In genomic region chr1:58929667-58930325, GRCh38 we compare ENCODE assay signal across 11 cellular contexts.
DNase-seq lines count a peak whose midpoint lies in the region; ATAC-seq and TF ChIP-seq lines count a peak whose summit lies in the region.
"Had no signal": no experiment of that assay in that cellular context is flagged by ENCODE, and none has a peak within 500 bp of the region (broad histone marks: within the 10 kb centered on the region; RNA-seq: fewer than 3 reads in every experiment).

No MANE protein-coding gene starts in this region.

- H3K27me3 ChIP-seq in endodermal cell (ENCODE audit: control insufficient read depth, insufficient read depth, low read length, poor library complexity, severe bottlenecking) (peaks cover 17% of the 10 kb centered on the region), WERI-Rb-1 (ENCODE audit: insufficient read depth, low read depth, severe bottlenecking) (no peaks in the 10 kb centered on the region), testis (no peaks in the 10 kb centered on the region)

- H3K27me3 Mint-ChIP-seq in endodermal cell (ENCODE audit: insufficient read depth), result peaks cover 25% of the 10 kb centered on the region

- H3K9me3 ChIP-seq in endodermal cell (ENCODE audit: control insufficient read depth, low read length) (peaks cover 3% of the 10 kb centered on the region), WERI-Rb-1 (ENCODE audit: severe bottlenecking) (no peaks in the 10 kb centered on the region), testis (no peaks in the 10 kb centered on the region)
- H3K9me3 ChIP-seq: lower lobe of right lung had no signal

- peaks cover 5% of the 10 kb centered on the region for H3K4me1 ChIP-seq in endodermal cell (ENCODE audit: control insufficient read depth, insufficient read depth, low read length)
- no peaks in the 10 kb centered on the region for H3K4me1 ChIP-seq in testis

- no peak overlapping the region for H3K27ac ChIP-seq in endodermal cell (ENCODE audit: low read depth, low read length)
- H3K27ac ChIP-seq in WERI-Rb-1, result no peak overlapping the region
- no peak overlapping the region for H3K27ac ChIP-seq in testis
- H3K27ac ChIP-seq: lower lobe of right lung had no signal

- peaks cover 19% of the 10 kb centered on the region for H3K4me1 Mint-ChIP-seq in endodermal cell

- no peak overlapping the region for H3K4me3 Mint-ChIP-seq in endodermal cell

- TF ChIP-seq CTCF in endodermal cell (conservative IDR thresholded peaks at IDR 0.05), result no peak
- TF ChIP-seq CTCF in WERI-Rb-1 (IDR thresholded peaks at IDR 0.05; ENCODE audit: low read depth, low read length), result no peak
- no peak for TF ChIP-seq CTCF in testis (IDR thresholded peaks at IDR 0.05)

- no peaks in the 10 kb centered on the region for H3K9me3 Mint-ChIP-seq in endodermal cell

- H3K36me3 ChIP-seq in endodermal cell (ENCODE audit: control insufficient read depth, insufficient read depth, low read length), result no peaks in the 10 kb centered on the region
- no peaks in the 10 kb centered on the region for H3K36me3 ChIP-seq in WERI-Rb-1
- H3K36me3 ChIP-seq in testis (ENCODE audit: low read depth, missing control alignments), result no peaks in the 10 kb centered on the region
- H3K36me3 ChIP-seq: lower lobe of right lung had no signal

- 86 to 97% methylated on average over 5 to 11 of the region's 11 CpGs for WGBS in endodermal cell (ENCODE audit: insufficient coverage in 1 of 2, insufficient read length in 1 of 2), 2 experiments
- WGBS in testis, 2 donors, result 91 to 93% methylated on average over 11 of the region's 11 CpGs

- DNase-seq in LoVo (ENCODE audit: low spot score) (peak; percentile 68), endodermal cell (peak; percentile 29), NCI-H1930 (lab: John Stamatoyannopoulos, UW) (no peak), WERI-Rb-1 (no peak), testis (no peak)
- DNase-seq in activated CD8-positive, alpha-beta memory T cell treated with anti-CD3 and anti-CD28 coated beads for 4 hours (ENCODE audit: low read depth in 2 of 2), result peak; percentile 53 to 79
- DNase-seq in stimulated activated CD4-positive, alpha-beta T cell treated with anti-CD3 and anti-CD28 coated beads, Interleukin-2, amount 100 ng/mL, for 48 hours, result peak; percentile 34 to 46
- DNase-seq: lower lobe of right lung, NCI-H187 treated with DMSO at 0.1 percent for 48 hours, SW 1271 had no signal

- ATAC-seq in GM18861 (IDR thresholded peaks at IDR 0.05; ENCODE audit: unreplicated experiment), result no peak
- ATAC-seq: lower lobe of right lung had no signal

- no peaks in the 10 kb centered on the region for H3K36me3 Mint-ChIP-seq in endodermal cell (ENCODE audit: low read depth)

- H3K27ac Mint-ChIP-seq in endodermal cell, result no peak overlapping the region

- H3K4me3 ChIP-seq in endodermal cell (ENCODE audit: low read length) (no peak overlapping the region), WERI-Rb-1 (ENCODE audit: low read depth, low read length) (no peak overlapping the region), testis (no peak overlapping the region)
- H3K4me3 ChIP-seq: lower lobe of right lung had no signal

- no peak for TF ChIP-seq POLR2A in testis (IDR thresholded peaks at IDR 0.05)

- intact Hi-C loops in testis (cut with DNase I; ENCODE audit: low total_unique reads), result no loop called here

- H3K9ac ChIP-seq in endodermal cell (ENCODE audit: extremely low read depth, low read length, poor library complexity, severe bottlenecking), result no peak overlapping the region

Comparison
In these comparisons a context has a peak if more than half of its experiments do, and no peak if none do; other contexts are left out.
1. DNase-seq: peak in LoVo (single experiment), activated CD8-positive, alpha-beta memory T cell treated with anti-CD3 and anti-CD28 coated beads for 4 hours (2 of 2), endodermal cell (single experiment) and stimulated activated CD4-positive, alpha-beta T cell treated with anti-CD3 and anti-CD28 coated beads, Interleukin-2, amount 100 ng/mL, for 48 hours (2 of 2); none in NCI-H1930 (0 of 2), WERI-Rb-1 (single experiment) and testis (single experiment).